Comparison of ENCODE assay signal across 8 cellular contexts in the genomic region with DNA sequence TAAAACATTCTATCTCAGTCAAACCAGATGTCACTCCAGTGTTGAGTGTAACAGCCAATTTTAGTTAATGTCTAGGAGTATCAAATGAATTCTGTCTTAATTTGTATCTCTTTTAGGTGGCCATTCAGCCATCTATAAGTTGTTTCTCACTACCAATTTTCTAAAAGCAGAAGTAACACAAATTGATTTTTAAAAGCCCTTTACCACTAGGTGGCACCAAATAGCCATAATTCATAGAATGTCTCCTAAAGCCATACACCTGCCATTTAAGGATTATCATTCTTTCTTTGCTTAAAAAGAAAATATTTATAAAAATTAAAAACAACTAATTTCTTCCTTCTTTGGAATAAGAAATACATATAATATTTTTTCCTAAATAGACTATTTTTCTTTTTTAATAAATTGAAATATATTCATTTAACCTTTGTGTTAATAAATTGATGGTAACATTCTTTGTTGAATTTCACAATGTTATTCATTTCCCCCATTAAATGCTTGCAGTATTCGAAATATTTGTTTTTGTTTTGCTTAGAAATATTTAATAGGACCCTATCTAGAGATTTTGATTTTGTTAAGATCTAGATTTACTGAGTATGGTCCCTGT.
DNase-seq lines count a peak whose midpoint lies in the region; ATAC-seq and TF ChIP-seq lines count a peak whose summit lies in the region.

No MANE protein-coding gene starts in this region.

- peak; percentile 79 to 80 for TF ChIP-seq CTCF in brain (conservative IDR thresholded peaks at IDR 0.05)

- no peaks in the 10 kb centered on the region for H3K36me3 Mint-ChIP-seq in brain
- no peaks in the 10 kb centered on the region for H3K36me3 Mint-ChIP-seq in activated naive CD4-positive, alpha-beta T cell treated with anti-CD3 and anti-CD28 coated beads for 36 hours (ENCODE audit: low read depth)

- H3K27me3 Mint-ChIP-seq in brain: no peaks in the 10 kb centered on the region
- peaks cover 2% of the 10 kb centered on the region for H3K27me3 Mint-ChIP-seq in activated naive CD4-positive, alpha-beta T cell treated with anti-CD3 and anti-CD28 coated beads for 36 hours (ENCODE audit: low read depth)

- H3K4me1 Mint-ChIP-seq in brain: no peaks in the 10 kb centered on the region
- H3K4me1 Mint-ChIP-seq in activated naive CD4-positive, alpha-beta T cell treated with anti-CD3 and anti-CD28 coated beads for 36 hours (ENCODE audit: low read depth): no peaks in the 10 kb centered on the region

- H3K4me3 Mint-ChIP-seq in brain: no peak overlapping the region
- no peak overlapping the region for H3K4me3 Mint-ChIP-seq in activated naive CD4-positive, alpha-beta T cell treated with anti-CD3 and anti-CD28 coated beads for 36 hours

- H3K27ac Mint-ChIP-seq in brain: no peak overlapping the region
- H3K27ac Mint-ChIP-seq in activated naive CD4-positive, alpha-beta T cell treated with anti-CD3 and anti-CD28 coated beads for 36 hours: no peak overlapping the region

- CTCF ChIA-PET in activated naive CD4-positive, alpha-beta T cell treated with anti-CD3 and anti-CD28 coated beads for 36 hours (lab: Charles Lee): interaction anchor here (0.6 to 0.7 kb wide), 2 partner anchors 284 to 376 kb away, joined by 3 read pairs; no protein-coding TSS in a partner anchor

- ATAC-seq in GM19467 (IDR thresholded peaks at IDR 0.05; ENCODE audit: unreplicated experiment): peak; percentile 71
- peak; percentile 79 for ATAC-seq in HG03520 (IDR thresholded peaks at IDR 0.05; ENCODE audit: unreplicated experiment)

- H3K9me3 Mint-ChIP-seq in brain: no peaks in the 10 kb centered on the region
- no peaks in the 10 kb centered on the region for H3K9me3 Mint-ChIP-seq in activated naive CD4-positive, alpha-beta T cell treated with anti-CD3 and anti-CD28 coated beads for 36 hours

- DNase-seq in DMS79 (lab: John Stamatoyannopoulos, UW): peak; percentile 31
- peak; percentile 48 for DNase-seq in NCI-H526 treated with DMSO at 0.1 percent for 48 hours (lab: John Stamatoyannopoulos, UW)
- peak; percentile 80 for DNase-seq in left kidney (ENCODE audit: low read depth, low spot score)
- no peak for DNase-seq in activated naive CD4-positive, alpha-beta T cell treated with anti-CD3 and anti-CD28 coated beads for 36 hours
- DNase-seq in posterior cingulate gyrus: no peak

- intact Hi-C loops in activated naive CD4-positive, alpha-beta T cell treated with anti-CD3 and anti-CD28 coated beads for 36 hours (cut with micrococcal nuclease): loop anchor here (1.0 to 10.0 kb wide), 8 partner anchors 56 to 1884 kb away; no protein-coding TSS in a partner anchor
- intact Hi-C loops in posterior cingulate gyrus (cut with DNase I): no loop called here

Comparison
In these comparisons a context has a peak if more than half of its experiments do, and no peak if none do; other contexts are left out.
1. DNase-seq: peak in DMS79 (single experiment), NCI-H526 treated with DMSO at 0.1 percent for 48 hours (single experiment) and left kidney (single experiment); none in activated naive CD4-positive, alpha-beta T cell treated with anti-CD3 and anti-CD28 coated beads for 36 hours (single experiment) and posterior cingulate gyrus (0 of 10).